9 cellular contexts compared by ENCODE assay signal in genomic region chr7:45410893-45411292, GRCh38.
"Had no signal": no experiment of that assay in that cellular context is flagged by ENCODE, and none has a peak within 500 bp of the region (broad histone marks: within the 10 kb centered on the region; RNA-seq: fewer than 3 reads in every experiment).

No MANE protein-coding gene starts in this region.

- H3K27ac ChIP-seq: GM23248, HL-60 had no signal

- H3K9me3 ChIP-seq: HAP-1 had no signal

- H3K36me3 ChIP-seq: HAP-1 had no signal

- H3K4me3 ChIP-seq: GM23248, HAP-1 had no signal

- H2AFZ ChIP-seq: GM23248 had no signal

- H3K4me1 ChIP-seq: HAP-1 had no signal

- H3K9ac ChIP-seq: GM23248 had no signal

- DNase-seq: GM23248, GOT3, H7, HFFc6, KBM-7 had no signal

- ATAC-seq: HCT116, HepG2 had no signal
